1 cellular context compared by ENCODE assay signal in the genomic region with DNA sequence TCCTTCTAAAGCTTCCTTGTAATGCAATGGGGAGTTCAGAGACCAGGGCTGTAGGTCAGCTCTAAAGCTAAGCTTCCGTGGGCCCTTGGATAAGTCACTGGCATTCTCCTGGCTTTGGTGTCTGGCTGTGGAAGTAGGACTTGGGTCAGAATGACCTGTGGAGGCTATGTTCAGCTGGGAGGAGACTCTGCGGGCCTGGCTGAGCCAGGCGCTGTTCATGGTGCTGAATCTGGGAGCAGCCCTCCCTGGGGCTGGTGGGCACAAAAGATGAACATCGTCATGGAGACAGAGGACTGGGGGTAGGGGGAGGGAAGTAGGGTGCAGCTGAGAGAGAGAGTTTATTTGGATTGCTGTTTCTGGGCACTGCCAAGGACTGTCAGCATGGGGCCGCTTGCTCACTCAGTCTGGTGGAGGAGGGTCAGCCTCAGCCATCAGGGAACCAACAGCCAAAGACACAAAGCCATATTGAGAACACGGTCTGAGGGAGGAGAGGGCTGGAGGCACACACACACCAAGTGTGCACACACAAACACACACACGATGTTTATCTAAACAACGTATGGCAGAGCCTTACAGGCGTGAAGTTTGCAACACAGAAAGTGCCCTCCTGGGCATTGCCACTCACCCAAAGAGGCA.
TF ChIP-seq lines count a peak whose summit lies in the region.

No MANE protein-coding gene starts in this region.

TF ChIP-seq in A549, 52 proteins besides CTCF, POLR2A, EP300 and RAD21 (continued from another document):
- TF ChIP-seq REST (IDR thresholded peaks at IDR 0.05) (peak; percentile 90), TFCP2L1 (CRISPR knock-in tag; IDR thresholded peaks at IDR 0.05) (no peak), CHD4 (IDR thresholded peaks at IDR 0.05; ENCODE audit: borderline replicate concordance) (no peak)
